In the genomic region with DNA sequence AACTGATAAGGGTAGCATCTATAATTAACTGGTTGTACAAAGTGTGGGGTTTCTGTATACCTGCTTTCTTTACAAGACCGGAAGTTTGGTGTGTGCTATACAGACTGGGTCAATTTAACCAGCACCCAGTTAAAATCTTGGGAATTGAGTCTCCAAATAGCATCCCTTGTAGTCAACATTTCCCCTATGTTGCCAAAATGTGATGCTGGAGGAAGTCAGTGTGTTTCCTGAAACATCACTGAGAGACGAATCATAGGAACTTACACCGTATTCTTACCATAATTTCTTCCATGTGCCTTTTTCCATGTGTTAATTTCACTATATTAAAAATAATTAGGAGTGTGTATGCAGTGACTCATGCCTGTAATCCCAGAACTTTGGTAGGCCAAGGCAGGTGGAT, we compare ENCODE assay signal across 2 cellular contexts.
TF ChIP-seq lines count a peak whose summit lies in the region.

No MANE protein-coding gene starts in this region.

TF ChIP-seq in liver, 16 proteins besides CTCF, POLR2A, EP300 and RAD21:
- TF ChIP-seq HNF4G (IDR thresholded peaks at IDR 0.05) (no peak), YY1 (IDR thresholded peaks at IDR 0.05) (no peak), HNF4A (conservative IDR thresholded peaks at IDR 0.05) (no peak)

TF ChIP-seq in HepG2, 621 proteins besides CTCF, POLR2A, EP300 and RAD21:
- TF ChIP-seq, protein P1, sequence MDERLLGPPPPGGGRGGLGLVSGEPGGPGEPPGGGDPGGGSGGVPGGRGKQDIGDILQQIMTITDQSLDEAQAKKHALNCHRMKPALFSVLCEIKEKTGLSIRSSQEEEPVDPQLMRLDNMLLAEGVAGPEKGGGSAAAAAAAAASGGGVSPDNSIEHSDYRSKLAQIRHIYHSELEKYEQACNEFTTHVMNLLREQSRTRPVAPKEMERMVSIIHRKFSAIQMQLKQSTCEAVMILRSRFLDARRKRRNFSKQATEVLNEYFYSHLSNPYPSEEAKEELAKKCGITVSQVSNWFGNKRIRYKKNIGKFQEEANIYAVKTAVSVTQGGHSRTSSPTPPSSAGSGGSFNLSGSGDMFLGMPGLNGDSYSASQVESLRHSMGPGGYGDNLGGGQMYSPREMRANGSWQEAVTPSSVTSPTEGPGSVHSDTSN (CRISPR knock-in tag; IDR thresholded peaks at IDR 0.05): no peak
- TF ChIP-seq DR1 (CRISPR knock-in tag; IDR thresholded peaks at IDR 0.05) (no peak), MAFG (CRISPR knock-in tag; IDR thresholded peaks at IDR 0.05) (no peak), ZNF30 (CRISPR knock-in tag; IDR thresholded peaks at IDR 0.05) (no peak), AKAP8 (CRISPR knock-in tag; IDR thresholded peaks at IDR 0.05) (no peak), ZBTB33 (CRISPR knock-in tag; IDR thresholded peaks at IDR 0.05) (no peak), ZNF333 (CRISPR knock-in tag; IDR thresholded peaks at IDR 0.05; ENCODE audit: borderline replicate concordance) (no peak), ZNF781 (CRISPR knock-in tag; IDR thresholded peaks at IDR 0.05; ENCODE audit: borderline replicate concordance, not compliant biosample characterization) (no peak), SRSF4 (IDR thresholded peaks at IDR 0.05; ENCODE audit: low read depth, low read length, poor library complexity, severe bottlenecking) (no peak), ISX (CRISPR knock-in tag; conservative IDR thresholded peaks at IDR 0.05) (no peak), HBP1 (CRISPR knock-in tag; IDR thresholded peaks at IDR 0.05; ENCODE audit: low read depth) (no peak), PPARG (CRISPR knock-in tag; conservative IDR thresholded peaks at IDR 0.05) (no peak), ZNF484 (CRISPR knock-in tag; IDR thresholded peaks at IDR 0.05; ENCODE audit: borderline replicate concordance, low read depth) (no peak), YY1 (IDR thresholded peaks at IDR 0.05; ENCODE audit: insufficient read depth, insufficient replicate concordance, low read depth, low read length) (no peak)
- TF ChIP-seq, protein P2, sequence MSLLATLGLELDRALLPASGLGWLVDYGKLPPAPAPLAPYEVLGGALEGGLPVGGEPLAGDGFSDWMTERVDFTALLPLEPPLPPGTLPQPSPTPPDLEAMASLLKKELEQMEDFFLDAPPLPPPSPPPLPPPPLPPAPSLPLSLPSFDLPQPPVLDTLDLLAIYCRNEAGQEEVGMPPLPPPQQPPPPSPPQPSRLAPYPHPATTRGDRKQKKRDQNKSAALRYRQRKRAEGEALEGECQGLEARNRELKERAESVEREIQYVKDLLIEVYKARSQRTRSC (CRISPR knock-in tag; IDR thresholded peaks at IDR 0.05; ENCODE audit: low read depth): no peak
